Comparison of ENCODE assay signal across 16 cellular contexts in genomic region chr14:68036203-68036602, GRCh38.
DNase-seq lines count a peak whose midpoint lies in the region; ATAC-seq and TF ChIP-seq lines count a peak whose summit lies in the region.
"Had no signal": no experiment of that assay in that cellular context is flagged by ENCODE, and none has a peak within 500 bp of the region (broad histone marks: within the 10 kb centered on the region; RNA-seq: fewer than 3 reads in every experiment).

No MANE protein-coding gene starts in this region.

- intact Hi-C loops in body of pancreas (cut with DNase I): no loop called here

- H3K9me3 ChIP-seq in SK-N-MC (ENCODE audit: low read depth, low read length): no peaks in the 10 kb centered on the region
- H3K9me3 ChIP-seq in fibroblast of lung (ENCODE audit: control insufficient read depth, insufficient read depth, low read depth, low read length): no peaks in the 10 kb centered on the region
- no peaks in the 10 kb centered on the region for H3K9me3 ChIP-seq in body of pancreas
- H3K9me3 ChIP-seq in tibial nerve: no peaks in the 10 kb centered on the region

- H3K9ac ChIP-seq in SK-N-MC (ENCODE audit: insufficient read length) (no peak overlapping the region), fibroblast of lung (ENCODE audit: insufficient read depth, low read length) (no peak overlapping the region)

- TF ChIP-seq POLR2A in body of pancreas (IDR thresholded peaks at IDR 0.05): no peak
- TF ChIP-seq POLR2A in tibial nerve (IDR thresholded peaks at IDR 0.05): no peak

- H3K4me1 Mint-ChIP-seq in nephron: peaks cover 55% of the 10 kb centered on the region
- peaks cover 42% of the 10 kb centered on the region for H3K4me1 Mint-ChIP-seq in type B pancreatic cell (ENCODE audit: unreplicated experiment)

- no peak for ATAC-seq in body of pancreas

- H3K27me3 Mint-ChIP-seq in nephron (ENCODE audit: low read depth): no peaks in the 10 kb centered on the region
- no peaks in the 10 kb centered on the region for H3K27me3 Mint-ChIP-seq in type B pancreatic cell
- H3K27me3 Mint-ChIP-seq: activated naive CD8-positive, alpha-beta T cell treated with anti-CD3 and anti-CD28 coated beads for 36 hours; CD4-positive, CD25-positive, alpha-beta regulatory T cell had no signal

- H3K27ac ChIP-seq in SK-N-MC (peak overlapping the region; percentile 14), fibroblast of lung (ENCODE audit: insufficient read depth, low read length) (no peak overlapping the region), body of pancreas (no peak overlapping the region), tibial nerve (peak overlapping the region in 1 of 4 donors; percentile 52)

- H3K4me3 Mint-ChIP-seq in nephron: peak overlapping the region in 2 of 3 experiments; percentile 20 to 31
- H3K4me3 Mint-ChIP-seq in type B pancreatic cell: peak overlapping the region; percentile 38
- H3K4me3 Mint-ChIP-seq: activated naive CD8-positive, alpha-beta T cell treated with anti-CD3 and anti-CD28 coated beads for 36 hours; CD4-positive, CD25-positive, alpha-beta regulatory T cell had no signal

- no peak for TF ChIP-seq CTCF in fibroblast of lung (conservative IDR thresholded peaks at IDR 0.05 in 1 of 2, IDR thresholded peaks at IDR 0.05 in 1 of 2; ENCODE audit: low read depth in 1 of 2, low read length in 2 of 2)
- no peak for TF ChIP-seq CTCF in nephron (IDR thresholded peaks at IDR 0.05; ENCODE audit: unreplicated experiment in 3 of 3)
- TF ChIP-seq CTCF in type B pancreatic cell (conservative IDR thresholded peaks at IDR 0.05): no peak
- TF ChIP-seq CTCF in body of pancreas (IDR thresholded peaks at IDR 0.05): no peak
- no peak for TF ChIP-seq CTCF in tibial nerve (IDR thresholded peaks at IDR 0.05)

- H3K4me2 ChIP-seq in fibroblast of lung (ENCODE audit: extremely low read depth, insufficient read depth, low read length): peak overlapping the region; percentile 15

- H3K27ac Mint-ChIP-seq in nephron: peak overlapping the region; percentile 95 to 99 (median 95)
- peak overlapping the region; percentile 55 for H3K27ac Mint-ChIP-seq in type B pancreatic cell
- H3K27ac Mint-ChIP-seq: activated naive CD8-positive, alpha-beta T cell treated with anti-CD3 and anti-CD28 coated beads for 36 hours; activated T-helper 2 cell treated with anti-CD3 and anti-CD28 coated beads, Interferon-gamma antibody, Interleukin-2, Interleukin-4, amounts not matched to agents 10 μg/mL and 5 μg/mL and 100 μg/mL, durations not matched to agents 14 hours and 24 hours and 36 hours; CD4-positive, CD25-positive, alpha-beta regulatory T cell had no signal

- H3K4me3 ChIP-seq in SK-N-MC (no peak overlapping the region), fibroblast of lung (replicated peaks in 1 of 4; ENCODE audit: control extremely low read depth in 1 of 4, insufficient read depth in 1 of 4, low read depth in 3 of 4, low read length in 4 of 4) (no peak overlapping the region), body of pancreas (no peak overlapping the region), tibial nerve (no peak overlapping the region)

- H3K4me1 ChIP-seq in fibroblast of lung (ENCODE audit: control insufficient read depth, extremely low read depth, insufficient read depth, low read length) (no peaks in the 10 kb centered on the region), body of pancreas (peaks cover 8% of the 10 kb centered on the region), tibial nerve (peaks cover 0 to 23% (median 0%) of the 10 kb centered on the region in 4 donors)

- 96 to 98% methylated on average over 6 of the region's 6 CpGs for WGBS in body of pancreas, 2 donors
- 39 to 49% methylated on average over 6 of the region's 6 CpGs for WGBS in tibial nerve, 2 donors

- H3K36me3 ChIP-seq in SK-N-MC (ENCODE audit: insufficient read depth, low read length): no peaks in the 10 kb centered on the region
- H3K36me3 ChIP-seq in fibroblast of lung (ENCODE audit: control insufficient read depth, insufficient read depth, low read length): no peaks in the 10 kb centered on the region
- no peaks in the 10 kb centered on the region for H3K36me3 ChIP-seq in body of pancreas (replicated peaks in 1 of 2; ENCODE audit: insufficient read depth in 1 of 2, low read depth in 2 of 2)
- H3K36me3 ChIP-seq in tibial nerve: no peaks in the 10 kb centered on the region

- peak overlapping the region; percentile 54 for H2AFZ ChIP-seq in fibroblast of lung (ENCODE audit: low read length)

- no peak for DNase-seq in SK-N-MC (ENCODE audit: low read depth, low spot score)
- DNase-seq in fibroblast of lung (ENCODE audit: low read depth in 2 of 2): peak in 1 of 2 donors; percentile 49
- no peak for DNase-seq in type B pancreatic cell (ENCODE audit: extremely low spot score, unreplicated experiment)
- DNase-seq in cortex of kidney (lab: John Stamatoyannopoulos, UW): no peak
- DNase-seq in body of pancreas: no peak
- DNase-seq in DMS 273 treated with DMSO at 0.1 percent for 48 hours (lab: John Stamatoyannopoulos, UW): no peak
- DNase-seq in tibial nerve (ENCODE audit: low spot score in 2 of 2): no peak
- DNase-seq: activated CD4-positive, alpha-beta T cell treated with anti-CD3 and anti-CD28 coated beads, Interleukin-2, amount 50 U/mL, for 1 hour; activated CD8-positive, alpha-beta memory T cell treated with anti-CD3 and anti-CD28 coated beads, Interleukin-2, amount 50 U/mL, for 48 hours; activated naive CD8-positive, alpha-beta T cell treated with anti-CD3 and anti-CD28 coated beads for 36 hours; CD4-positive, CD25-positive, alpha-beta regulatory T cell; NCI-H1417; NCI-H510A treated with DMSO at 0.1 percent for 48 hours; NK-92 treated with Interleukin-12 subunit alpha and Interleukin-12 subunit beta, amount 100 ng/mL, for 24 hours had no signal

- H3K36me3 Mint-ChIP-seq in nephron (ENCODE audit: low read depth) (peaks cover 15% of the 10 kb centered on the region), type B pancreatic cell (peaks cover 22% of the 10 kb centered on the region)

- no peaks in the 10 kb centered on the region for H3K79me2 ChIP-seq in fibroblast of lung (ENCODE audit: control insufficient read depth, insufficient read depth, low read length)

- H3K9me3 Mint-ChIP-seq in nephron (peaks cover 17% of the 10 kb centered on the region), type B pancreatic cell (peaks cover 9% of the 10 kb centered on the region)
- H3K9me3 Mint-ChIP-seq: activated T-helper 2 cell treated with anti-CD3 and anti-CD28 coated beads, Interferon-gamma antibody, Interleukin-2, Interleukin-4, amounts not matched to agents 10 μg/mL and 5 μg/mL and 100 μg/mL, durations not matched to agents 14 hours and 24 hours and 36 hours had no signal

- H4K20me1 ChIP-seq in fibroblast of lung (ENCODE audit: control insufficient read depth, extremely low read depth, insufficient read depth, low read length): no peaks in the 10 kb centered on the region

- H3K27me3 ChIP-seq in fibroblast of lung (ENCODE audit: control insufficient read depth, insufficient read depth, low read length) (no peaks in the 10 kb centered on the region), body of pancreas (no peaks in the 10 kb centered on the region), tibial nerve (no peaks in the 10 kb centered on the region)

- TF ChIP-seq EP300 in tibial nerve (IDR thresholded peaks at IDR 0.05): peak in 1 of 2 donors; percentile 47
